In genomic region chr17:80365983-80366382, GRCh38 we compare ENCODE assay signal across 25 cellular contexts.
"Had no signal": no experiment of that assay in that cellular context is flagged by ENCODE, and none has a peak within 500 bp of the region (broad histone marks: within the 10 kb centered on the region; RNA-seq: fewer than 3 reads in every experiment).

No MANE protein-coding gene starts in this region.

- FAIRE-seq: keratinocyte had no signal

- H3K36me3 ChIP-seq: ovary had no signal

- H3K9me3 Mint-ChIP-seq: activated B cell treated with CpG ODN at 0.5 μM for 24 hours; activated naive CD4-positive, alpha-beta T cell treated with anti-CD3 and anti-CD28 coated beads, Interleukin-2, amount 50 U/mL, for 24 hours; brain; naive B cell had no signal

- DNase-seq: activated B cell treated with CpG ODN at 0.5 μM for 24 hours; activated CD4-positive, alpha-beta T cell treated with anti-CD3 and anti-CD28 coated beads for 36 hours; activated CD8-positive, alpha-beta T cell treated with anti-CD3 and anti-CD28 coated beads for 36 hours; activated T-cell treated with anti-CD3 and anti-CD28 coated beads, Interleukin-2, amount 50 U/mL, for 1 hour; anterior cingulate cortex; caudate nucleus; effector memory CD4-positive, alpha-beta T cell; foreskin keratinocyte; naive B cell; right cardiac atrium; stimulated activated CD4-positive, alpha-beta T cell treated with anti-CD3 and anti-CD28 coated beads, Interleukin-2, amount 100 ng/mL, for 24 hours; stomach; SW 1271; T-helper 17 cell had no signal

- H3K27ac Mint-ChIP-seq: activated B cell treated with CpG ODN at 0.5 μM for 24 hours; activated CD4-positive, alpha-beta T cell treated with anti-CD3 and anti-CD28 coated beads for 36 hours; activated CD8-positive, alpha-beta T cell treated with anti-CD3 and anti-CD28 coated beads for 36 hours; activated naive CD4-positive, alpha-beta T cell treated with anti-CD3 and anti-CD28 coated beads, Interleukin-2, amount 50 U/mL, for 24 hours; brain; stimulated activated memory B cell treated with anti-CD40 and anti-IgM and Interleukin-4, amounts not matched to agents 10 μg/mL and 1 μg/mL and 100 μg/mL, for 72 hours; T-helper 17 cell had no signal

- H3K4me1 ChIP-seq: foreskin keratinocyte, psoas muscle, stomach, suprapubic skin had no signal

- H3K27me3 ChIP-seq: foreskin keratinocyte, ovary, stomach, suprapubic skin, tibial nerve had no signal

- H3K4me3 Mint-ChIP-seq: activated B cell treated with CpG ODN at 0.5 μM for 24 hours; activated CD4-positive, alpha-beta T cell treated with anti-CD3 and anti-CD28 coated beads for 36 hours; activated CD8-positive, alpha-beta T cell treated with anti-CD3 and anti-CD28 coated beads for 36 hours; activated naive CD4-positive, alpha-beta T cell treated with anti-CD3 and anti-CD28 coated beads, Interleukin-2, amount 50 U/mL, for 24 hours; brain; stimulated activated memory B cell treated with anti-CD40 and anti-IgM and Interleukin-4, amounts not matched to agents 10 μg/mL and 1 μg/mL and 100 μg/mL, for 72 hours; T-helper 17 cell had no signal

- H3K27me3 Mint-ChIP-seq: activated B cell treated with CpG ODN at 0.5 μM for 24 hours; activated CD4-positive, alpha-beta T cell treated with anti-CD3 and anti-CD28 coated beads for 36 hours; activated CD8-positive, alpha-beta T cell treated with anti-CD3 and anti-CD28 coated beads for 36 hours; activated naive CD4-positive, alpha-beta T cell treated with anti-CD3 and anti-CD28 coated beads, Interleukin-2, amount 50 U/mL, for 24 hours; brain; naive B cell; stimulated activated memory B cell treated with anti-CD40 and anti-IgM and Interleukin-4, amounts not matched to agents 10 μg/mL and 1 μg/mL and 100 μg/mL, for 72 hours; T-helper 17 cell had no signal

- ATAC-seq: activated CD4-positive, alpha-beta T cell treated with anti-CD3 and anti-CD28 coated beads for 36 hours; activated CD8-positive, alpha-beta T cell treated with anti-CD3 and anti-CD28 coated beads for 36 hours; foreskin keratinocyte; left lobe of liver; psoas muscle; right cardiac atrium; stimulated activated memory B cell treated with anti-CD40 and anti-IgM and Interleukin-4, amounts not matched to agents 10 μg/mL and 1 μg/mL and 100 μg/mL, for 72 hours; T-helper 17 cell had no signal

- H3K27ac ChIP-seq: foreskin keratinocyte, ovary, psoas muscle, stomach, suprapubic skin, tibial nerve had no signal

- H3K9me3 ChIP-seq: ovary, psoas muscle, stomach, suprapubic skin, tibial nerve had no signal

- H3K4me3 ChIP-seq: lung, ovary, psoas muscle, skin epidermis, stomach, suprapubic skin, tibial nerve had no signal

- H3K4me1 Mint-ChIP-seq: activated B cell treated with CpG ODN at 0.5 μM for 24 hours; activated CD4-positive, alpha-beta T cell treated with anti-CD3 and anti-CD28 coated beads for 36 hours; activated naive CD4-positive, alpha-beta T cell treated with anti-CD3 and anti-CD28 coated beads, Interleukin-2, amount 50 U/mL, for 24 hours; brain; stimulated activated memory B cell treated with anti-CD40 and anti-IgM and Interleukin-4, amounts not matched to agents 10 μg/mL and 1 μg/mL and 100 μg/mL, for 72 hours; T-helper 17 cell had no signal
